14 cellular contexts compared by ENCODE assay signal in genomic region chr3:61809879-61810278, GRCh38.
DNase-seq lines count a peak whose midpoint lies in the region; ATAC-seq and TF ChIP-seq lines count a peak whose summit lies in the region.
"Had no signal": no experiment of that assay in that cellular context is flagged by ENCODE, and none has a peak within 500 bp of the region (broad histone marks: within the 10 kb centered on the region; RNA-seq: fewer than 3 reads in every experiment).

No MANE protein-coding gene starts in this region.

- in situ Hi-C loops in mammary epithelial cell (cut with MboI; ENCODE audit: low sequenced_read_pairs in 2 of 2), result no loop called here

- no peaks in the 10 kb centered on the region for H3K79me2 ChIP-seq in mammary epithelial cell (ENCODE audit: insufficient read depth, low read length)

- TF ChIP-seq CTCF in Peyer's patch (IDR thresholded peaks at IDR 0.05) (no peak), stomach (IDR thresholded peaks at IDR 0.05) (no peak), GM10248 (IDR thresholded peaks at IDR 0.05; ENCODE audit: control extremely low read depth, extremely low read depth, low read depth, missing control alignments) (no peak), mammary epithelial cell (conservative IDR thresholded peaks at IDR 0.05 in 1 of 2, IDR thresholded peaks at IDR 0.05 in 1 of 2; ENCODE audit: extremely low read depth in 1 of 2, insufficient read depth in 1 of 2, low read depth in 1 of 2, low read length in 2 of 2) (no peak)

- peak; percentile 75 to 82 for ATAC-seq in right cardiac atrium
- ATAC-seq in stimulated activated memory B cell treated with anti-CD40 and anti-IgM and Interleukin-4, amounts not matched to agents 10 μg/mL and 1 μg/mL and 100 μg/mL, for 72 hours, result no peak

- DNase-seq in NCI-H1105 (lab: John Stamatoyannopoulos, UW) (peak; percentile 33), Peyer's patch (peak in 2 of 3 donors; percentile 52 to 65), right cardiac atrium (peak; percentile 57 to 83 (median 74)), stomach (peak; percentile 34), GM10248 (ENCODE audit: extremely low spot score) (no peak), mammary epithelial cell (no peak)
- DNase-seq: HCEC 1CT; MV-4-11; stimulated activated CD4-positive, alpha-beta T cell treated with anti-CD3 and anti-CD28 coated beads, Interleukin-2, amount 100 ng/mL, for 48 hours; stimulated activated naive CD4-positive, alpha-beta T cell; SW 1271 had no signal

- H3K27me3 ChIP-seq in Peyer's patch, result no peaks in the 10 kb centered on the region
- H3K27me3 ChIP-seq in right cardiac atrium (ENCODE audit: control insufficient read depth, insufficient read depth), result no peaks in the 10 kb centered on the region
- H3K27me3 ChIP-seq in stomach, result no peaks in the 10 kb centered on the region
- no peaks in the 10 kb centered on the region for H3K27me3 ChIP-seq in mammary epithelial cell (ENCODE audit: insufficient read depth, low read length)
- H3K27me3 ChIP-seq: BLaER1 treated with 17β-estradiol and CSF1 and Interleukin-3, amounts not matched to agents 10 nM and 100 nM; hepatocyte had no signal

- no peak overlapping the region for H3K27ac Mint-ChIP-seq in stimulated activated memory B cell treated with anti-CD40 and anti-IgM and Interleukin-4, amounts not matched to agents 10 μg/mL and 1 μg/mL and 100 μg/mL, for 72 hours

- H3K4me1 ChIP-seq in Peyer's patch (peaks cover 0 to 38% (median 5%) of the 10 kb centered on the region in 4 donors), right cardiac atrium (ENCODE audit: control insufficient read depth, insufficient read depth, low read length) (peaks cover 14% of the 10 kb centered on the region), stomach (peaks cover 23 to 82% (median 56%) of the 10 kb centered on the region in 4 donors), mammary epithelial cell (ENCODE audit: insufficient read depth, low read length) (no peaks in the 10 kb centered on the region)

- BruUV-seq in mammary epithelial cell (replicated peaks; lab: Mats Ljungman, UMichigan), result no TSS peak

- WGBS in right cardiac atrium, result 14% methylated on average over 1 of the region's 1 CpG
- WGBS in stomach, 5 donors, result 8 to 29% (median 28%) methylated on average over 1 of the region's 1 CpG
- WGBS in mammary epithelial cell (ENCODE audit: low coverage, missing lambda C conversion rate), result 50% methylated on average over 1 of the region's 1 CpG

- no peak overlapping the region for H3K4me2 ChIP-seq in mammary epithelial cell (ENCODE audit: insufficient read depth, low read depth, low read length)
- H3K4me2 ChIP-seq: BLaER1 treated with 17β-estradiol and CSF1 and Interleukin-3, amounts not matched to agents 10 nM and 100 nM; hepatocyte had no signal

- no peaks in the 10 kb centered on the region for H3K9me3 Mint-ChIP-seq in stimulated activated memory B cell treated with anti-CD40 and anti-IgM and Interleukin-4, amounts not matched to agents 10 μg/mL and 1 μg/mL and 100 μg/mL, for 72 hours

- no peak overlapping the region for H3K9ac ChIP-seq in mammary epithelial cell (ENCODE audit: insufficient read depth, low read length)
- H3K9ac ChIP-seq: BLaER1 treated with 17β-estradiol and CSF1 and Interleukin-3, amounts not matched to agents 10 nM and 100 nM had no signal

- intact Hi-C loops in right cardiac atrium (cut with DNase I) (no loop called here), stomach (cut with DNase I; ENCODE audit: low total_unique reads) (no loop called here), mammary epithelial cell (cut with micrococcal nuclease) (no loop called here)

- H4K20me1 ChIP-seq in mammary epithelial cell (ENCODE audit: insufficient read depth, low read length), result no peaks in the 10 kb centered on the region

- H3K4me1 Mint-ChIP-seq in stimulated activated memory B cell treated with anti-CD40 and anti-IgM and Interleukin-4, amounts not matched to agents 10 μg/mL and 1 μg/mL and 100 μg/mL, for 72 hours, result no peaks in the 10 kb centered on the region

- no peak for TF ChIP-seq EP300 in stomach (IDR thresholded peaks at IDR 0.05)

- H3K4me3 ChIP-seq in Peyer's patch, result no peak overlapping the region
- no peak overlapping the region for H3K4me3 ChIP-seq in right cardiac atrium (ENCODE audit: low read length)
- H3K4me3 ChIP-seq in stomach, result no peak overlapping the region
- H3K4me3 ChIP-seq in mammary epithelial cell (replicated peaks in 1 of 3; ENCODE audit: insufficient read depth in 1 of 3, low read depth in 2 of 3, low read length in 3 of 3), result no peak overlapping the region
- H3K4me3 ChIP-seq: BLaER1 treated with 17β-estradiol and CSF1 and Interleukin-3, amounts not matched to agents 10 nM and 100 nM; hepatocyte had no signal

- no peaks in the 10 kb centered on the region for H3K27me3 Mint-ChIP-seq in stimulated activated memory B cell treated with anti-CD40 and anti-IgM and Interleukin-4, amounts not matched to agents 10 μg/mL and 1 μg/mL and 100 μg/mL, for 72 hours

- no peak overlapping the region for H2AFZ ChIP-seq in mammary epithelial cell (ENCODE audit: low read depth, low read length)
- H2AFZ ChIP-seq: hepatocyte had no signal

- no peak for TF ChIP-seq POLR2A in Peyer's patch (IDR thresholded peaks at IDR 0.05)
- no peak for TF ChIP-seq POLR2A in stomach (IDR thresholded peaks at IDR 0.05)

- POLR2A ChIA-PET in GM10248 (lab: Yijun Ruan, JAX), result no interaction called here

- H3K36me3 Mint-ChIP-seq in stimulated activated memory B cell treated with anti-CD40 and anti-IgM and Interleukin-4, amounts not matched to agents 10 μg/mL and 1 μg/mL and 100 μg/mL, for 72 hours, result no peaks in the 10 kb centered on the region

- H3K27ac ChIP-seq in Peyer's patch, result peak overlapping the region in 1 of 4 donors; percentile 11
- peak overlapping the region; percentile 44 for H3K27ac ChIP-seq in right cardiac atrium (ENCODE audit: low read length)
- peak overlapping the region in 1 of 5 donors; percentile 5 for H3K27ac ChIP-seq in stomach
- no peak overlapping the region for H3K27ac ChIP-seq in mammary epithelial cell (ENCODE audit: insufficient read depth, low read depth, low read length)
- H3K27ac ChIP-seq: BLaER1 treated with 17β-estradiol and CSF1 and Interleukin-3, amounts not matched to agents 10 nM and 100 nM; hepatocyte had no signal

- no peak overlapping the region for H3K4me3 Mint-ChIP-seq in stimulated activated memory B cell treated with anti-CD40 and anti-IgM and Interleukin-4, amounts not matched to agents 10 μg/mL and 1 μg/mL and 100 μg/mL, for 72 hours

- dilution Hi-C loops in mammary epithelial cell (cut with HindIII; ENCODE audit: low sequenced_read_pairs), result no loop called here

- CTCF ChIA-PET in GM10248 (lab: Yijun Ruan, JAX) (interaction anchor here (1.0 kb wide), 1 partner anchor 9 kb away, joined by 3 read pairs; no protein-coding TSS in a partner anchor), mammary epithelial cell (lab: Charles Lee; ENCODE audit: low non-redundant PET) (no interaction called here)

- H3K36me3 ChIP-seq in Peyer's patch (no peaks in the 10 kb centered on the region), stomach (no peaks in the 10 kb centered on the region), mammary epithelial cell (ENCODE audit: insufficient read depth, low read length) (no peaks in the 10 kb centered on the region)

- H3K9me3 ChIP-seq in Peyer's patch (no peaks in the 10 kb centered on the region), right cardiac atrium (ENCODE audit: control insufficient read depth, low read length) (no peaks in the 10 kb centered on the region), stomach (no peaks in the 10 kb centered on the region), mammary epithelial cell (replicated peaks; ENCODE audit: insufficient read depth, low read length) (no peaks in the 10 kb centered on the region)
- H3K9me3 ChIP-seq: BLaER1 treated with 17β-estradiol and CSF1 and Interleukin-3, amounts not matched to agents 10 nM and 100 nM had no signal

Comparison
In these comparisons a context has a peak if more than half of its experiments do, and no peak if none do; other contexts are left out.
1. DNase-seq: peak in NCI-H1105 (single experiment), Peyer's patch (2 of 3), right cardiac atrium (3 of 3) and stomach (single experiment); none in GM10248 (single experiment) and mammary epithelial cell (single experiment).